In genomic region chr9:123269316-123269715, GRCh38 we compare ENCODE assay signal across 8 cellular contexts. TPM values are rescaled to one million over a fixed set of nuclear protein-coding genes. Genes with fewer than 3 reads are reported as not detected.
A peak's percentile ranks its signal among the peaks of the same experiment; 100 is the strongest.
DNase-seq lines count a peak whose midpoint lies in the region; ATAC-seq and TF ChIP-seq lines count a peak whose summit lies in the region.

No MANE protein-coding gene starts in this region.

- peaks cover 37% of the 10 kb centered on the region for H4K20me1 ChIP-seq in neural progenitor cell (ENCODE audit: low read depth)

- no peak for TF ChIP-seq CTCF in LNCaP clone FGC (IDR thresholded peaks at IDR 0.05; ENCODE audit: control insufficient read depth, extremely low read depth, insufficient read depth)
- no peak for TF ChIP-seq CTCF in chondrocyte (IDR thresholded peaks at IDR 0.05)
- no peak for TF ChIP-seq CTCF in neural progenitor cell (IDR thresholded peaks at IDR 0.05)
- TF ChIP-seq CTCF in omental fat pad (IDR thresholded peaks at IDR 0.05) = no peak

- H3K36me3 ChIP-seq in CD4-positive, alpha-beta memory T cell (ENCODE audit: insufficient read depth, low read length) = no peaks in the 10 kb centered on the region
- no peaks in the 10 kb centered on the region for H3K36me3 ChIP-seq in neural progenitor cell

- H3K4me3 Mint-ChIP-seq in CD4-positive, alpha-beta memory T cell = peak overlapping the region; percentile 68 to 84 (median 75)
- peak overlapping the region; percentile 58 for H3K4me3 Mint-ChIP-seq in chondrocyte (ENCODE audit: unreplicated experiment)
- H3K4me3 Mint-ChIP-seq in neural progenitor cell = peak overlapping the region; percentile 68

- no peak overlapping the region for H2AFZ ChIP-seq in neural progenitor cell (replicated peaks)

- peak overlapping the region; percentile 63 for H3K27ac ChIP-seq in CD4-positive, alpha-beta memory T cell (ENCODE audit: low read depth, low read length)
- no peak overlapping the region for H3K27ac ChIP-seq in neural progenitor cell

- CTCF ChIA-PET in CD4-positive, alpha-beta memory T cell (lab: Charles Lee; ENCODE audit: partially characterized antibody) = interaction anchor here (0.7 to 1.5 kb wide), 5 partner anchors 12 to 80 kb away, joined by 3 to 9 read pairs (median 3); no protein-coding TSS in a partner anchor

- H3K9ac ChIP-seq in neural progenitor cell = no peak overlapping the region

- H3K27me3 ChIP-seq in CD4-positive, alpha-beta memory T cell (ENCODE audit: insufficient read depth, low read length) = no peaks in the 10 kb centered on the region
- H3K27me3 ChIP-seq in neural progenitor cell = peaks cover 17% of the 10 kb centered on the region

- H3K27ac Mint-ChIP-seq in CD4-positive, alpha-beta memory T cell = peak overlapping the region; percentile 35 to 89 (median 77)
- H3K27ac Mint-ChIP-seq in chondrocyte (ENCODE audit: unreplicated experiment) (no peak overlapping the region), neural progenitor cell (no peak overlapping the region)

- peak overlapping the region; percentile 81 for H3K4me2 ChIP-seq in neural progenitor cell

- no peaks in the 10 kb centered on the region for H3K9me3 ChIP-seq in CD4-positive, alpha-beta memory T cell (ENCODE audit: control insufficient read depth in 1 of 2, low read length in 2 of 2)
- H3K9me3 ChIP-seq in neural progenitor cell (ENCODE audit: low read depth) = no peaks in the 10 kb centered on the region

- no peaks in the 10 kb centered on the region for H3K36me3 Mint-ChIP-seq in CD4-positive, alpha-beta memory T cell
- no peaks in the 10 kb centered on the region for H3K36me3 Mint-ChIP-seq in chondrocyte (ENCODE audit: low read depth)
- no peaks in the 10 kb centered on the region for H3K36me3 Mint-ChIP-seq in neural progenitor cell

- peaks cover 24% of the 10 kb centered on the region for H3F3A ChIP-seq in neural progenitor cell (ENCODE audit: low read depth)

- H3K9me3 Mint-ChIP-seq in CD4-positive, alpha-beta memory T cell = no peaks in the 10 kb centered on the region
- H3K9me3 Mint-ChIP-seq in chondrocyte (ENCODE audit: low read depth) (no peaks in the 10 kb centered on the region), neural progenitor cell (no peaks in the 10 kb centered on the region)

- ATAC-seq in GM21825 (IDR thresholded peaks at IDR 0.05; ENCODE audit: unreplicated experiment) = no peak
- ATAC-seq in omental fat pad (ENCODE audit: low FRiP score) = no peak

- POLR2A ChIA-PET in CD4-positive, alpha-beta memory T cell (lab: Charles Lee; ENCODE audit: partially characterized antibody) = interaction anchor here (0.7 to 1.8 kb wide), 5 partner anchors 36 to 366 kb away, joined by 3 to 12 read pairs (median 4); no protein-coding TSS in a partner anchor

- peaks cover 22% of the 10 kb centered on the region for H3K4me1 ChIP-seq in CD4-positive, alpha-beta memory T cell (ENCODE audit: insufficient read depth, low read length)
- peaks cover 31% of the 10 kb centered on the region for H3K4me1 ChIP-seq in neural progenitor cell

- H3K27me3 Mint-ChIP-seq in CD4-positive, alpha-beta memory T cell = no peaks in the 10 kb centered on the region
- H3K27me3 Mint-ChIP-seq in chondrocyte (ENCODE audit: low read depth) (no peaks in the 10 kb centered on the region), neural progenitor cell (ENCODE audit: insufficient read depth, low read depth) (peaks cover 4% of the 10 kb centered on the region)

- H3K4me3 ChIP-seq in CD4-positive, alpha-beta memory T cell (ENCODE audit: low read length in 2 of 2) = peak overlapping the region; percentile 45 to 76
- H3K4me3 ChIP-seq in LNCaP clone FGC (ENCODE audit: low read depth, low read length) = peak overlapping the region; percentile 52
- H3K4me3 ChIP-seq in neural progenitor cell = peak overlapping the region; percentile 100

- intact Hi-C loops in CD4-positive, alpha-beta memory T cell (cut with micrococcal nuclease) = loop anchor here (10.0 kb wide), 1 partner anchor 325 kb away; the partner anchor contains the start of gene RABGAP1

- peaks cover 38% of the 10 kb centered on the region for H3K79me2 ChIP-seq in neural progenitor cell (ENCODE audit: low read depth)

- H3K4me1 Mint-ChIP-seq in CD4-positive, alpha-beta memory T cell = peaks cover 19 to 33% (median 24%) of the 10 kb centered on the region in 4 donors
- H3K4me1 Mint-ChIP-seq in chondrocyte (ENCODE audit: low read depth) (peaks cover 11% of the 10 kb centered on the region), neural progenitor cell (peaks cover 20% of the 10 kb centered on the region)

- DNase-seq in CD4-positive, alpha-beta memory T cell = peak in 2 of 5 donors; percentile 2 to 5
- DNase-seq in LNCaP clone FGC (ENCODE audit: low read depth) (no peak), chondrocyte (ENCODE audit: low spot score) (no peak), neural progenitor cell (ENCODE audit: low spot score) (no peak), omental fat pad (ENCODE audit: low spot score) (no peak), occipital lobe (lab: John Stamatoyannopoulos, UW) (no peak), ureter (ENCODE audit: low spot score) (no peak)

RNA-seq across cellular contexts. Expression of gene STRBP, which starts 0.9 kb away (rescaled TPM):
- 10 to 100 TPM; 21.1 to 23.8 TPM for total RNA-seq in CD4-positive, alpha-beta memory T cell
- polyA plus RNA-seq in CD4-positive, alpha-beta memory T cell = 10 to 100 TPM; 17.5 to 21.5 TPM
- 11.7 to 13.8 TPM (median 13.5 TPM) in 3 replicates for total RNA-seq in chondrocyte
- total RNA-seq in neural progenitor cell (ENCODE audit: low replicate concordance) = 70.9 and 99.4 TPM in 2 replicates
- 1 to 10 TPM; 6.0 to 9.3 (median 8.1) TPM for total RNA-seq in omental fat pad
- total RNA-seq in occipital lobe = 97.5 TPM
- 29.8 TPM for total RNA-seq in ureter

Comparison
In these comparisons a context has a peak if more than half of its experiments do, and no peak if none do; other contexts are left out.
1. H3K27ac Mint-ChIP-seq: peak in CD4-positive, alpha-beta memory T cell (7 of 7); none in chondrocyte (single experiment) and neural progenitor cell (single experiment).
2. Peak in every context shown above with its lines, with median percentiles within 50 percentile points of each other: H3K4me3 ChIP-seq and H3K4me3 Mint-ChIP-seq.